ENCODE assay signal across 8 cellular contexts in genomic region chr7:64569372-64570361, GRCh38. TPM values are rescaled to one million over a fixed set of nuclear protein-coding genes. Genes with fewer than 3 reads are reported as not detected.
DNase-seq lines count a peak whose midpoint lies in the region; ATAC-seq, FAIRE-seq and TF ChIP-seq lines count a peak whose summit lies in the region.
"Not testable (repeated sequence)": the region's sequence is repeated elsewhere in the genome, so short reads cannot be mapped to it uniquely, and the experiment has no call there.

No MANE protein-coding gene starts in this region.

- H4K20me1 ChIP-seq in HepG2 (ENCODE audit: insufficient read depth, low read length), result not testable (repeated sequence)

- H3K27ac Mint-ChIP-seq in activated CD4-positive, alpha-beta T cell treated with anti-CD3 and anti-CD28 coated beads for 36 hours, result peak overlapping the region; percentile 89
- H3K27ac Mint-ChIP-seq in activated naive CD8-positive, alpha-beta T cell, result peak overlapping the region; percentile 87

- H3K27me3 ChIP-seq in esophagus (ENCODE audit: control insufficient read depth in 1 of 2, insufficient read depth in 2 of 2, low read length in 2 of 2); HepG2 (ENCODE audit: control insufficient read depth in 1 of 2, insufficient read depth in 2 of 2, low read length in 2 of 2); stomach smooth muscle (ENCODE audit: control insufficient read depth in 1 of 2, insufficient read depth in 2 of 2, low read length in 2 of 2): not testable (repeated sequence)
- H3K27me3 ChIP-seq in gastrocnemius medialis, result peaks cover 5 to 13% (median 13%) of the 10 kb centered on the region in 3 donors

- H3K27ac ChIP-seq in esophagus (ENCODE audit: low read depth in 2 of 2, low read length in 1 of 2); HepG2 (ENCODE audit: extremely low read length, insufficient read depth, low read length); gastrocnemius medialis; stomach smooth muscle (ENCODE audit: low read length): not testable (repeated sequence)

- H3K9me3 ChIP-seq in esophagus (ENCODE audit: control insufficient read depth in 2 of 2, insufficient read depth in 1 of 2, low read depth in 1 of 2, low read length in 1 of 2); HepG2 (ENCODE audit: low read length); gastrocnemius medialis; stomach smooth muscle (ENCODE audit: control insufficient read depth in 2 of 2, low read length in 2 of 2): not testable (repeated sequence)

- H2AFZ ChIP-seq in HepG2 (ENCODE audit: low read length), result not testable (repeated sequence)

- FAIRE-seq in D721Med (lab: Jason Lieb, UNC); HepG2 (lab: Jason Lieb, UNC): not testable (repeated sequence)

- intact Hi-C loops in activated CD4-positive, alpha-beta T cell treated with anti-CD3 and anti-CD28 coated beads for 36 hours (cut with DNase I, micrococcal nuclease), result loop anchor here (10.0 kb wide), 4 partner anchors 225 to 645 kb away; partner anchors contain the start of genes ERV3-1 (in 1 of the 2), ZNF138 (in 1 of the 2) and ZNF273 (in 1 of the 2)
- intact Hi-C loops in HepG2 (cut with micrococcal nuclease; ENCODE audit: unreplicated experiment), result not testable (repeated sequence)
- intact Hi-C loops in gastrocnemius medialis (cut with DNase I; ENCODE audit: low total_unique reads), result loop anchor here (10.0 kb wide), 2 partner anchors 95 to 805 kb away; partner anchors contain the start of genes ZNF107 and ZNF92

- H3K9me3 Mint-ChIP-seq in activated CD4-positive, alpha-beta T cell treated with anti-CD3 and anti-CD28 coated beads for 36 hours (ENCODE audit: low read depth); activated naive CD8-positive, alpha-beta T cell (ENCODE audit: low read depth): not testable (repeated sequence)

- H3K9ac ChIP-seq in HepG2 (ENCODE audit: insufficient read depth, low read depth, low read length), result not testable (repeated sequence)
- peak overlapping the region; percentile 21 to 22 for H3K9ac ChIP-seq in stomach smooth muscle (ENCODE audit: low read length in 2 of 2)

- not testable (repeated sequence) for DNase-seq in D721Med (ENCODE audit: insufficient read length, low spot score); HepG2 (ENCODE audit: low spot score); gastrocnemius medialis
- DNase-seq in NCI-H1694 (lab: John Stamatoyannopoulos, UW), result peak; percentile 32
- DNase-seq in activated CD4-positive, alpha-beta T cell treated with anti-CD3 and anti-CD28 coated beads for 36 hours, result peak; percentile 60

- 3% methylated on average over 76 of the region's 76 CpGs for WGBS in esophagus, 2 donors
- 43% methylated on average over 26 of the region's 76 CpGs for WGBS in HepG2 (ENCODE audit: low lambda C conversion rate)

- H3K27me3 Mint-ChIP-seq in activated CD4-positive, alpha-beta T cell treated with anti-CD3 and anti-CD28 coated beads for 36 hours; activated naive CD8-positive, alpha-beta T cell: not testable (repeated sequence)

- POLR2A ChIA-PET in activated CD4-positive, alpha-beta T cell treated with anti-CD3 and anti-CD28 coated beads for 36 hours (lab: Charles Lee); HepG2 (lab: Yijun Ruan, JAX): not testable (repeated sequence)

- H3K4me3 Mint-ChIP-seq in activated CD4-positive, alpha-beta T cell treated with anti-CD3 and anti-CD28 coated beads for 36 hours, result peak overlapping the region; percentile 71
- peak overlapping the region; percentile 91 for H3K4me3 Mint-ChIP-seq in activated naive CD8-positive, alpha-beta T cell

- not testable (repeated sequence) for TF ChIP-seq EP300 in HepG2 (IDR thresholded peaks at IDR 0.05; ENCODE audit: low read depth in 2 of 2, low read length in 2 of 2); HepG2 (CRISPR knock-in tag; IDR thresholded peaks at IDR 0.05; ENCODE audit: borderline replicate concordance)

- H3K36me3 Mint-ChIP-seq in activated CD4-positive, alpha-beta T cell treated with anti-CD3 and anti-CD28 coated beads for 36 hours (ENCODE audit: low read depth); activated naive CD8-positive, alpha-beta T cell: not testable (repeated sequence)

- not testable (repeated sequence) for H3K79me2 ChIP-seq in HepG2 (ENCODE audit: insufficient read depth, low read length)

- CTCF ChIA-PET in activated CD4-positive, alpha-beta T cell treated with anti-CD3 and anti-CD28 coated beads for 36 hours (lab: Charles Lee); HepG2 (lab: Yijun Ruan, JAX; ENCODE audit: low intra/inter-chr PET ratio, low total read pairs): not testable (repeated sequence)

- not testable (repeated sequence) for TF ChIP-seq RAD21 in HepG2 (CRISPR knock-in tag; IDR thresholded peaks at IDR 0.05)

- H3K4me3 ChIP-seq in esophagus (ENCODE audit: low read depth in 1 of 2, low read length in 2 of 2), result peak overlapping the region; percentile 35 to 49
- H3K4me3 ChIP-seq in HepG2 (replicated peaks in 1 of 3; ENCODE audit: insufficient read depth in 1 of 3, low read depth in 2 of 3, low read length in 3 of 3), result peak overlapping the region in 2 of 3 experiments; percentile 31 to 37; a peak in 3 of 6 replicates
- H3K4me3 ChIP-seq in gastrocnemius medialis, result peak overlapping the region; percentile 54 to 77 (median 58)
- H3K4me3 ChIP-seq in stomach smooth muscle (ENCODE audit: low read length in 2 of 2), result peak overlapping the region; percentile 70 to 72

- in situ Hi-C loops in HepG2 (cut with HindIII; ENCODE audit: extremely low pct_ligation_motif_present, low pct_unique_long_range_greater_than_20kb), result not testable (repeated sequence)
- in situ Hi-C loops in gastrocnemius medialis (cut with MboI; ENCODE audit: low sequenced_read_pairs in 4 of 4), result loop anchor here (25.0 kb wide), 3 partner anchors 243 to 657 kb away; partner anchors contain the start of gene ZNF736 (in 3 of the 4)

- H3K4me2 ChIP-seq in HepG2 (ENCODE audit: low read depth, low read length), result peak overlapping the region; percentile 63

- TF ChIP-seq POLR2A in HepG2 (IDR thresholded peaks at IDR 0.05; ENCODE audit: insufficient read depth in 1 of 2, low read depth in 2 of 2, low read length in 2 of 2); gastrocnemius medialis (IDR thresholded peaks at IDR 0.05): not testable (repeated sequence)

- not testable (repeated sequence) for H3K4me1 Mint-ChIP-seq in activated CD4-positive, alpha-beta T cell treated with anti-CD3 and anti-CD28 coated beads for 36 hours
- H3K4me1 Mint-ChIP-seq in activated naive CD8-positive, alpha-beta T cell (ENCODE audit: low read depth), result peaks cover 14% of the 10 kb centered on the region

- peak; percentile 5 for TF ChIP-seq CTCF in D721Med (IDR thresholded peaks at IDR 0.05; ENCODE audit: insufficient read depth, missing control alignments)
- not testable (repeated sequence) for TF ChIP-seq CTCF in HepG2 (CRISPR knock-in tag; IDR thresholded peaks at IDR 0.05); gastrocnemius medialis (IDR thresholded peaks at IDR 0.05 in 4 of 5, conservative IDR thresholded peaks at IDR 0.05 in 1 of 5)

- BruUV-seq in HepG2 (replicated peaks; lab: Mats Ljungman, UMichigan), result not testable (repeated sequence)

- not testable (repeated sequence) for H3K36me3 ChIP-seq in esophagus (ENCODE audit: control insufficient read depth in 2 of 2, insufficient read depth in 2 of 2, low read length in 1 of 2); HepG2 (replicated peaks in 1 of 2; ENCODE audit: control insufficient read depth in 1 of 2, insufficient read depth in 2 of 2, low read length in 2 of 2); gastrocnemius medialis; stomach smooth muscle (ENCODE audit: control insufficient read depth in 2 of 2, insufficient read depth in 2 of 2, low read length in 2 of 2)

- peak; percentile 72 for ATAC-seq in activated CD4-positive, alpha-beta T cell treated with anti-CD3 and anti-CD28 coated beads for 36 hours
- ATAC-seq in HepG2 (peak; percentile 69), gastrocnemius medialis (peak in 1 of 2 donors; percentile 45)

- H3K4me1 ChIP-seq in esophagus (ENCODE audit: control insufficient read depth in 2 of 2, insufficient read depth in 2 of 2, low read length in 1 of 2); HepG2 (ENCODE audit: insufficient read depth, low read length); gastrocnemius medialis: not testable (repeated sequence)
- H3K4me1 ChIP-seq in stomach smooth muscle (ENCODE audit: control insufficient read depth, insufficient read depth, low read length), result peaks cover 11% of the 10 kb centered on the region

RNA-seq across cellular contexts. Expression of gene ZNF680, which starts 6.8 kb away (rescaled TPM):
- total RNA-seq in activated CD4-positive, alpha-beta T cell treated with anti-CD3 and anti-CD28 coated beads for 36 hours, result 10 to 100 TPM; 12.5 to 12.6 TPM
- 1 to 10 TPM; 2.1 to 5.3 TPM for polyA plus RNA-seq in esophagus
- 12.4 and 14.5 TPM in 2 replicates for total RNA-seq in HepG2 (2016; rRNA removed; fragmentation: Illumina TruSeq; extraction: Trizol)
- 10.0 and 10.9 TPM in 2 replicates for total RNA-seq in HepG2 (2016; cell fraction: cytosol; rRNA removed; fragmentation: Illumina TruSeq; extraction: Trizol; ENCODE audit: low read depth)
- total RNA-seq in HepG2 (2016; cell fraction: insoluble cytoplasmic fraction; rRNA removed; fragmentation: Illumina TruSeq; extraction: Trizol), result 12.2 and 13.4 TPM in 2 replicates
- total RNA-seq in HepG2 (2016; cell fraction: membrane; rRNA removed; fragmentation: Illumina TruSeq; extraction: Trizol), result 6.7 and 8.9 TPM in 2 replicates
- total RNA-seq in HepG2 (2016; cell fraction: nucleus; rRNA removed; fragmentation: Illumina TruSeq; extraction: Trizol), result 32.2 and 32.8 TPM in 2 replicates
- 1.4 and 2.1 TPM in 2 replicates for polyA plus RNA-seq in HepG2 (2011; rRNA removed)
- 0.59 and 0.83 TPM in 2 replicates for polyA plus RNA-seq in HepG2 (2011; cell fraction: cytosol; rRNA removed)
- 2.2 and 2.9 TPM in 2 replicates for polyA plus RNA-seq in HepG2 (2011; cell fraction: nucleus; rRNA removed)
- 3.1 and 4.0 TPM in 2 replicates for polyA plus RNA-seq in HepG2 (2012)
- 0.46 and 0.53 TPM in 2 replicates for polyA plus RNA-seq in HepG2 (2016; cell fraction: cytosol; fragmentation: Illumina TruSeq; extraction: Trizol; ENCODE audit: low read depth)
- 9.1 and 9.9 TPM in 2 replicates for polyA plus RNA-seq in HepG2 (2016; cell fraction: insoluble cytoplasmic fraction; fragmentation: Illumina TruSeq; extraction: Trizol; ENCODE audit: low read depth)
- polyA plus RNA-seq in HepG2 (2016; cell fraction: membrane; fragmentation: Illumina TruSeq; extraction: Trizol; ENCODE audit: low read depth), result 1.3 and 1.4 TPM in 2 replicates
- 22.6 and 23.2 TPM in 2 replicates for polyA plus RNA-seq in HepG2 (2016; cell fraction: nucleus; fragmentation: Illumina TruSeq; extraction: Trizol; ENCODE audit: insufficient read depth, low read depth)
- 2.0 and 6.6 TPM in 2 replicates for polyA minus RNA-seq in HepG2 (2011; rRNA and poly(A)+ RNA removed; ENCODE audit: low replicate concordance)
- 2.3 and 4.3 TPM in 2 replicates for polyA minus RNA-seq in HepG2 (2011; cell fraction: cytosol; rRNA and poly(A)+ RNA removed)
- 17.5 and 23.4 TPM in 2 replicates for polyA minus RNA-seq in HepG2 (2011; cell fraction: nucleus; rRNA and poly(A)+ RNA removed)
- total RNA-seq in gastrocnemius medialis, result 10 to 100 TPM; 10.0 to 34.3 (median 14.2) TPM
